8 cellular contexts compared by ENCODE assay signal in the genomic region with DNA sequence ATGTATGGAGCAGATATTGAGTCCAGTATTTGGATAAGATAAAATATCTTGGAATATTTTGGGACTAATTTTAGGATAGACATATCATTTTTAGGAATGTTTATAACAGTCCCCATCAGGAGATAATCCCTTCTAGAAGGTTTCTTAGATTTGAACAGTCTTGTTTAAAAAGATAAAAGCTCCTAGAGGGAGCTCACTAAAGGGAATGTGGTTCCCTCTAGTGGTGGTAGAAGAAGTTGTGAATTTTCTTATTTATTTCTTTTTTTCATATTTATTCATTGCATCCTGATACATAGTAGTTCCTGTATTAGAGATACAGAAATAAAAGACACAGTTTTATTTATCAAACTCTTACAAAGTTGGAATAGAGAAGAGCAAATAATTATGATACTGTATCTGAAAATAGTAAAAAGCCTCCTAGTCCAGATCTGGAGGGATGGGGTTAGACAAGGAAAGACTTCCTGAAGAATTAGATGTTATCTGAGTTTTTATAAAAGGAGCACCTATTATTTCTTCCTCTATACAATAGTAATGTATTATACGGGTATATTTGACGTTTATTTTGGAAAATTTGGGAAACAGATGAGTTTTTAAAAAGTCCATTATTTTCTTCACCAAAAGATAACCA. TPM values are rescaled to one million over a fixed set of nuclear protein-coding genes. Genes with fewer than 3 reads are reported as not detected.
DNase-seq lines count a peak whose midpoint lies in the region; ATAC-seq, FAIRE-seq and TF ChIP-seq lines count a peak whose summit lies in the region.

No MANE protein-coding gene starts in this region.

- H3K4me1 ChIP-seq in A673 (ENCODE audit: insufficient read depth, low read length, poor library complexity, severe bottlenecking) (no peaks in the 10 kb centered on the region), body of pancreas (no peaks in the 10 kb centered on the region), left lung (no peaks in the 10 kb centered on the region)

- 0 to 2% methylated on average over 2 of the region's 2 CpGs for WGBS in body of pancreas, 2 donors

- ATAC-seq in body of pancreas = no peak
- peak; percentile 69 for ATAC-seq in left lung
- ATAC-seq in GM18909 (IDR thresholded peaks at IDR 0.05; ENCODE audit: poor library complexity, unreplicated experiment) = no peak
- no peak for ATAC-seq in GM21515 (IDR thresholded peaks at IDR 0.05; ENCODE audit: unreplicated experiment)
- no peak for ATAC-seq in GM21619 (IDR thresholded peaks at IDR 0.05; ENCODE audit: unreplicated experiment)

- peak; percentile 84 for TF ChIP-seq CTCF in A673 (conservative IDR thresholded peaks at IDR 0.05; ENCODE audit: low read depth, low read length)
- TF ChIP-seq CTCF in body of pancreas (IDR thresholded peaks at IDR 0.05) = peak in 6 of 7 experiments; percentile 53 to 72 (median 62)
- peak; percentile 40 to 70 for TF ChIP-seq CTCF in left lung (IDR thresholded peaks at IDR 0.05)

- BruUV-seq in A673 (replicated peaks; lab: Mats Ljungman, UMichigan) = no TSS peak

- peak; percentile 67 for FAIRE-seq in GM12892 (lab: Jason Lieb, UNC)

- intact Hi-C loops in A673 (cut with micrococcal nuclease; ENCODE audit: unreplicated experiment) = loop anchor here (1.0 to 2.0 kb wide), 2 partner anchors 516 to 686 kb away; no protein-coding TSS in a partner anchor
- intact Hi-C loops in body of pancreas (cut with DNase I) = no loop called here
- intact Hi-C loops in left lung (cut with DNase I) = no loop called here

- H3K9me3 ChIP-seq in A673 (ENCODE audit: low read depth, low read length, poor library complexity, severe bottlenecking) (no peaks in the 10 kb centered on the region), body of pancreas (no peaks in the 10 kb centered on the region), left lung (no peaks in the 10 kb centered on the region)

- H3K27me3 ChIP-seq in A673 (replicated peaks; ENCODE audit: insufficient read depth, low read depth, low read length, poor library complexity) (no peaks in the 10 kb centered on the region), body of pancreas (no peaks in the 10 kb centered on the region), left lung (peaks cover 0 to 4% of the 10 kb centered on the region in 2 donors)

- no peaks in the 10 kb centered on the region for H3K36me3 ChIP-seq in A673 (ENCODE audit: insufficient read depth, low read length, poor library complexity, severe bottlenecking)
- H3K36me3 ChIP-seq in body of pancreas (replicated peaks in 1 of 2; ENCODE audit: insufficient read depth in 1 of 2, low read depth in 2 of 2) = no peaks in the 10 kb centered on the region
- no peaks in the 10 kb centered on the region for H3K36me3 ChIP-seq in left lung

- DNase-seq in A673 (ENCODE audit: low spot score) (peak; percentile 71), GM12892 (ENCODE audit: insufficient read length) (no peak), NCI-H2196 (lab: John Stamatoyannopoulos, UW; ENCODE audit: unreplicated experiment) (peak; percentile 56), body of pancreas (no peak), left lung (no peak)

- POLR2A ChIA-PET in A673 (lab: Charles Lee; ENCODE audit: low non-redundant PET) = no interaction called here

- CTCF ChIA-PET in A673 (lab: Charles Lee) = interaction anchor here (0.6 to 1.5 kb wide), 11 partner anchors 31 to 1312 kb away, joined by 3 to 22 read pairs (median 5); no protein-coding TSS in a partner anchor

- H3K27ac ChIP-seq in A673 (ENCODE audit: low read depth, low read length, poor library complexity, severe bottlenecking) (no peak overlapping the region), body of pancreas (no peak overlapping the region), left lung (no peak overlapping the region)

- H3K4me3 ChIP-seq in A673 (ENCODE audit: low read depth, low read length, poor library complexity, severe bottlenecking) (no peak overlapping the region), body of pancreas (no peak overlapping the region), left lung (no peak overlapping the region)

- TF ChIP-seq POLR2A in GM12892 (IDR thresholded peaks at IDR 0.05; ENCODE audit: low read depth, low read length) (no peak), body of pancreas (IDR thresholded peaks at IDR 0.05) (no peak)

RNA-seq across cellular contexts. Expression of gene KLF14, which starts 24.5 kb away (rescaled TPM):
- total RNA-seq in A673 (2021) (not detected in 2 replicates), body of pancreas (1 to 10 TPM in 1 of 2 donors, not detected in 1; 1.6 TPM), left lung (under 1 TPM in 1 of 2 donors, not detected in 1; 0.29 TPM)
- not detected for polyA plus RNA-seq in GM12892 (2012; ENCODE audit: missing spikeins)

Comparison
In these comparisons a context has a peak if more than half of its experiments do, and no peak if none do; other contexts are left out.
1. DNase-seq: peak in A673 (single experiment) and NCI-H2196 (single experiment); none in GM12892 (single experiment), body of pancreas (0 of 4) and left lung (0 of 2).
2. Peak in every context shown above with its lines, with median percentiles within 50 percentile points of each other: CTCF ChIP-seq.